1 cellular context compared by ENCODE assay signal in the genomic region with DNA sequence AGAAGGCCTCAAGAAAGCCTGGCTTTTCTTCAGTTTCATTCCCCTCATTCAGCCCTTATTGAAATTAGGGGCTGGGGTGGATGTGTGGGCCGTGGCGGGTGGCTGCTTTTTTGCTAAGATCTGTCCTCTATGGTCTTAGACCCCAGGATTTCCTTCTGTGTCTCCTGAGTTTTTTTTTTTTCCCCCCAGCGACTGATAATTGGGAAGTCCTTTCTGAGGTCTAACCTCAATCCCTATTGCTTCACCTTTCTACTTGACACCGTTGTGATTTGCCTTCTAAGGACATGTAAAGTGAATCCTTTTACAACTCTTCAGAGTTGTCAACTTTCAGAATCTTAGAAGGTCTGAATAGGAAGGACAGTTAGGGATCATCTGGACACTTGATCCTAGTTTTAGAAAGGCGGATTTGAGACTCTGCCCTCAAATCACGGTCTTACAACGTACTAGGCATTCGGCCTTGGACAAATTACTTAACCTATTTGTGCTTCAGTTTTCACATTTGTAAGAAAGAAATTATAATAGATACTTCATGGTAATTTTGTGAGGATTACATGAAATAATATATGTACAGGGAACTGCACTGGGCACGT.
TF ChIP-seq lines count a peak whose summit lies in the region.

No MANE protein-coding gene starts in this region.

TF ChIP-seq in IMR-90, 13 proteins besides CTCF, POLR2A, EP300 and RAD21:
- peak; percentile 73 for TF ChIP-seq RCOR1 (IDR thresholded peaks at IDR 0.05; ENCODE audit: insufficient replicate concordance, low read length)
- no peak for TF ChIP-seq RFX5 (IDR thresholded peaks at IDR 0.05; ENCODE audit: low read depth, low read length)
